In genomic region chr11:110907629-110908028, GRCh38 we compare ENCODE assay signal across 9 cellular contexts.
DNase-seq lines count a peak whose midpoint lies in the region; ATAC-seq, FAIRE-seq and TF ChIP-seq lines count a peak whose summit lies in the region.
"Had no signal": no experiment of that assay in that cellular context is flagged by ENCODE, and none has a peak within 500 bp of the region (broad histone marks: within the 10 kb centered on the region; RNA-seq: fewer than 3 reads in every experiment).

No MANE protein-coding gene starts in this region.

- no peak overlapping the region for H4K8ac ChIP-seq in neuronal stem cell (ENCODE audit: low read depth, low read length)

- H4K91ac ChIP-seq in neuronal stem cell (ENCODE audit: low read depth, low read length, poor library complexity), result no peak overlapping the region

- H3K23ac ChIP-seq in neuronal stem cell (ENCODE audit: low read depth, low read length, poor library complexity), result no peak overlapping the region

- no peak for TF ChIP-seq EP300 in transverse colon (IDR thresholded peaks at IDR 0.05; ENCODE audit: low read depth)

- no peak overlapping the region for H2BK15ac ChIP-seq in neuronal stem cell (ENCODE audit: low read length)

- H3K4me3 ChIP-seq in BJ (ENCODE audit: low read depth, low read length), result no peak overlapping the region
- no peak overlapping the region for H3K4me3 ChIP-seq in esophagus squamous epithelium
- no peak overlapping the region for H3K4me3 ChIP-seq in transverse colon
- no peak overlapping the region for H3K4me3 ChIP-seq in neuronal stem cell (ENCODE audit: low read length in 2 of 2)

- H3K27me3 ChIP-seq in BJ (ENCODE audit: control insufficient read depth, insufficient read depth, low read length), result peaks cover 3% of the 10 kb centered on the region
- no peaks in the 10 kb centered on the region for H3K27me3 ChIP-seq in esophagus squamous epithelium
- no peaks in the 10 kb centered on the region for H3K27me3 ChIP-seq in transverse colon
- H3K27me3 ChIP-seq in neuronal stem cell (ENCODE audit: control insufficient read depth in 3 of 3, insufficient read depth in 3 of 3, low read depth in 1 of 3, low read length in 3 of 3), result no peaks in the 10 kb centered on the region

- H3K4me1 ChIP-seq in esophagus squamous epithelium (peaks cover 12 to 61% (median 15%) of the 10 kb centered on the region in 3 donors), transverse colon (peaks cover 2 to 20% (median 16%) of the 10 kb centered on the region in 4 donors), neuronal stem cell (ENCODE audit: control insufficient read depth in 2 of 2, insufficient read depth in 1 of 2, low read depth in 1 of 2, low read length in 2 of 2) (no peaks in the 10 kb centered on the region)

- TF ChIP-seq CTCF in BJ (IDR thresholded peaks at IDR 0.05; ENCODE audit: insufficient read depth, low read depth, low read length), result no peak
- TF ChIP-seq CTCF in esophagus squamous epithelium (IDR thresholded peaks at IDR 0.05), result no peak
- no peak for TF ChIP-seq CTCF in transverse colon (IDR thresholded peaks at IDR 0.05)

- in situ Hi-C loops in transverse colon (cut with MboI; ENCODE audit: low pct_ligation_motif_present in 1 of 4, low pct_unique_long_range_greater_than_20kb in 1 of 4, low sequenced_read_pairs in 3 of 4), result no loop called here

- no peak overlapping the region for H2BK5ac ChIP-seq in neuronal stem cell (ENCODE audit: low read length)

- no peak overlapping the region for H2BK120ac ChIP-seq in neuronal stem cell (ENCODE audit: low read depth, low read length)

- H3K27ac ChIP-seq in esophagus squamous epithelium (peak overlapping the region in 3 of 4 donors; percentile 70 to 79 (median 73)), transverse colon (peak overlapping the region; percentile 11 to 50 (median 38)), neuronal stem cell (replicated peaks; ENCODE audit: low read length) (no peak overlapping the region)

- intact Hi-C loops in esophagus squamous epithelium (cut with DNase I), result no loop called here
- intact Hi-C loops in transverse colon (cut with DNase I; ENCODE audit: low total_unique reads), result no loop called here

- H2AFZ ChIP-seq in neuronal stem cell (ENCODE audit: low read length), result no peak overlapping the region

- no peaks in the 10 kb centered on the region for H3K36me3 ChIP-seq in BJ (ENCODE audit: control insufficient read depth, insufficient read depth, low read length)
- H3K36me3 ChIP-seq in esophagus squamous epithelium, result no peaks in the 10 kb centered on the region
- no peaks in the 10 kb centered on the region for H3K36me3 ChIP-seq in transverse colon
- H3K36me3 ChIP-seq in neuronal stem cell (replicated peaks in 1 of 2; ENCODE audit: control insufficient read depth in 2 of 2, insufficient read depth in 2 of 2, low read length in 2 of 2), result no peaks in the 10 kb centered on the region

- H3K4me2 ChIP-seq in neuronal stem cell (ENCODE audit: insufficient read depth, low read length, poor library complexity, severe bottlenecking), result no peak overlapping the region

- no peaks in the 10 kb centered on the region for H3K79me1 ChIP-seq in neuronal stem cell (ENCODE audit: low read depth, low read length)

- H3K9ac ChIP-seq in neuronal stem cell (ENCODE audit: low read depth, low read length, poor library complexity), result no peak overlapping the region

- no peak overlapping the region for H3K18ac ChIP-seq in neuronal stem cell (ENCODE audit: low read length)

- DNase-seq in BJ (ENCODE audit: low read depth) (peak; percentile 88), RCC 7860 (ENCODE audit: low spot score) (peak; percentile 77), esophagus squamous epithelium (lab: John Stamatoyannopoulos, UW) (no peak), transverse colon (peak; percentile 72), neuronal stem cell (ENCODE audit: low spot score) (no peak), GM12892 (ENCODE audit: insufficient read length) (no peak), NCI-H2227 (lab: John Stamatoyannopoulos, UW; ENCODE audit: unreplicated experiment) (no peak)

- WGBS in esophagus squamous epithelium, 2 donors, result 19 to 38% methylated on average over 1 of the region's 1 CpG
- 11 to 50% methylated on average over 1 of the region's 1 CpG for WGBS in transverse colon (ENCODE audit: low coverage in 1 of 2), 2 donors
- no CpG with 5 or more reads among the region's 1 CpG for WGBS in neuronal stem cell (ENCODE audit: extremely low coverage in 2 of 2, insufficient read length in 2 of 2, insufficient replicate concordance in 1 of 2), 2 donors

- POLR2A ChIA-PET in BJ (lab: Charles Lee), result no interaction called here

- no peak overlapping the region for H3K14ac ChIP-seq in neuronal stem cell (ENCODE audit: low read length)

- peak; percentile 81 for ATAC-seq in GM21423 (IDR thresholded peaks at IDR 0.05; ENCODE audit: unreplicated experiment)

- H3K4ac ChIP-seq in neuronal stem cell (ENCODE audit: low read length), result no peak overlapping the region

- TF ChIP-seq POLR2A in esophagus squamous epithelium (IDR thresholded peaks at IDR 0.05) (no peak), transverse colon (IDR thresholded peaks at IDR 0.05) (no peak), GM12892 (IDR thresholded peaks at IDR 0.05; ENCODE audit: low read depth, low read length) (no peak)

- CTCF ChIA-PET in BJ (lab: Yijun Ruan, JAX), result no interaction called here

- FAIRE-seq in RCC 7860 (lab: Jason Lieb, UNC) (peak; percentile 82), GM12892 (lab: Jason Lieb, UNC) (no peak)
- FAIRE-seq: endometrium had no signal

- H3K9me3 ChIP-seq in esophagus squamous epithelium (no peaks in the 10 kb centered on the region), transverse colon (no peaks in the 10 kb centered on the region), neuronal stem cell (replicated peaks in 1 of 2; ENCODE audit: control insufficient read depth in 2 of 2, insufficient read depth in 1 of 2, low read depth in 1 of 2, low read length in 2 of 2) (no peaks in the 10 kb centered on the region)

- H2AK5ac ChIP-seq in neuronal stem cell (ENCODE audit: low read depth, low read length), result no peak overlapping the region

- no peak overlapping the region for H2BK12ac ChIP-seq in neuronal stem cell (ENCODE audit: low read length)

Comparison
In these comparisons a context has a peak if more than half of its experiments do, and no peak if none do; other contexts are left out.
1. DNase-seq: peak in BJ (single experiment), RCC 7860 (single experiment) and transverse colon (single experiment); none in esophagus squamous epithelium (single experiment), neuronal stem cell (single experiment), GM12892 (single experiment) and NCI-H2227 (single experiment).